Comparison of ENCODE assay signal across 17 cellular contexts in the genomic region with DNA sequence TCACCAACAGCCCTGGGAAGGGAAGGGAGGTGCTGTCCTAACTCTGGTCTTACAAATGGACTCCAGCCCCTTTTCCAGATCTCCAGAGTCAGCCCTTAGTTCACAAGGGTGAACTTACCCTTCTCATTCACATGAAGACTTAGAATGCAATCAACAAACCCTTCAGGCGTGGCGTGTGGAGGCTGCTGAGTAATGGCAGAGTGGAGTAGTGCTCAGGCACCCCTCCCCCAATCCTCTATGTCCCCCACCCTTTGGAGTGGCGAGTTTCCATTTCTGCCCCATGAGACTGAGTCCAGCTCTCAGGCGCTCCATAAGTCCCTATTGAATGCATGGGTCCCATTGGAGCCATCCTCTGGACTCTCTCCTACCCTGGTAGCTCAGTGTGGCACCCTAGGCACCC. TPM values are rescaled to one million over a fixed set of nuclear protein-coding genes. Genes with fewer than 3 reads are reported as not detected.
DNase-seq lines count a peak whose midpoint lies in the region; ATAC-seq and TF ChIP-seq lines count a peak whose summit lies in the region.
"Had no signal": no experiment of that assay in that cellular context is flagged by ENCODE, and none has a peak within 500 bp of the region (broad histone marks: within the 10 kb centered on the region; RNA-seq: fewer than 3 reads in every experiment).

No MANE protein-coding gene starts in this region.

- H3K4me3 ChIP-seq in BJ (ENCODE audit: low read depth, low read length) (peak overlapping the region; percentile 58), Panc1 (ENCODE audit: low read depth in 2 of 2, low read length in 2 of 2) (peak overlapping the region; percentile 83 to 88), fibroblast of lung (replicated peaks in 1 of 4; ENCODE audit: control extremely low read depth in 1 of 4, insufficient read depth in 1 of 4, low read depth in 3 of 4, low read length in 4 of 4) (peak overlapping the region in 1 of 4 experiments; percentile 95), skeletal muscle cell (ENCODE audit: low read depth, low read length) (peak overlapping the region; percentile 79)
- H3K4me3 ChIP-seq: PC-9 had no signal

- H3K36me3 ChIP-seq in BJ (ENCODE audit: control insufficient read depth, insufficient read depth, low read length) = peaks cover 7% of the 10 kb centered on the region
- H3K36me3 ChIP-seq in Panc1 (ENCODE audit: control insufficient read depth, insufficient read depth, low read length) = no peaks in the 10 kb centered on the region
- H3K36me3 ChIP-seq in fibroblast of lung (ENCODE audit: control insufficient read depth, insufficient read depth, low read length) = peaks cover 10% of the 10 kb centered on the region

- BruUV-seq in Panc1 (replicated peaks; lab: Mats Ljungman, UMichigan) = no TSS peak

- ATAC-seq in Panc1 = no peak
- no peak for ATAC-seq in HG02852 (IDR thresholded peaks at IDR 0.05; ENCODE audit: unreplicated experiment)
- ATAC-seq in HG03521 (IDR thresholded peaks at IDR 0.05; ENCODE audit: unreplicated experiment) = no peak
- no peak for ATAC-seq in left lobe of liver

- DNase-seq in BJ (ENCODE audit: low read depth) (no peak), Panc1 (ENCODE audit: low read depth, low spot score) (no peak), fibroblast of lung (ENCODE audit: low read depth in 2 of 2) (no peak), skeletal muscle cell (ENCODE audit: low read depth) (no peak), amygdala (lab: John Stamatoyannopoulos, UW) (no peak), left lobe of liver (ENCODE audit: low spot score) (no peak)
- DNase-seq: activated CD4-positive, alpha-beta T cell treated with anti-CD3 and anti-CD28 coated beads, Interleukin-2, amount 50 U/mL, for 1 hour; CD4-positive, alpha-beta memory T cell; GOT3; hippocampal formation; mammary epithelial cell; NCI-H1048; NCI-H345; occipital lobe had no signal

- no peaks in the 10 kb centered on the region for H3K9me3 ChIP-seq in Panc1 (ENCODE audit: control insufficient read depth, insufficient read depth, low read depth, low read length)
- H3K9me3 ChIP-seq in fibroblast of lung (ENCODE audit: control insufficient read depth, insufficient read depth, low read depth, low read length) = no peaks in the 10 kb centered on the region

- H3K27ac ChIP-seq in Panc1 (ENCODE audit: low read length) (peak overlapping the region; percentile 44; the same call in 1 of the 2 replicates), fibroblast of lung (ENCODE audit: insufficient read depth, low read length) (no peak overlapping the region)
- H3K27ac ChIP-seq: PC-9 had no signal

- in situ Hi-C loops in Panc1 (cut with HindIII; ENCODE audit: low pct_unique_long_range_greater_than_20kb, low sequenced_read_pairs) = no loop called here

- H3K4me1 ChIP-seq in Panc1 (ENCODE audit: control insufficient read depth, insufficient read depth, low read length) (peaks cover 75% of the 10 kb centered on the region), fibroblast of lung (ENCODE audit: control insufficient read depth, extremely low read depth, insufficient read depth, low read length) (peaks cover 36% of the 10 kb centered on the region)

- H4K20me1 ChIP-seq in fibroblast of lung (ENCODE audit: control insufficient read depth, extremely low read depth, insufficient read depth, low read length) = no peaks in the 10 kb centered on the region

- CTCF ChIA-PET in BJ (lab: Yijun Ruan, JAX) = interaction anchor here (1.1 to 5.9 kb wide), 2 partner anchors 85 to 183 kb away, joined by 3 to 43 read pairs; no protein-coding TSS in a partner anchor
- CTCF ChIA-PET in Panc1 (lab: Charles Lee) = no interaction called here

- TF ChIP-seq CTCF in BJ (IDR thresholded peaks at IDR 0.05; ENCODE audit: insufficient read depth, low read depth, low read length) (no peak), Panc1 (IDR thresholded peaks at IDR 0.05) (no peak), fibroblast of lung (conservative IDR thresholded peaks at IDR 0.05 in 1 of 2, IDR thresholded peaks at IDR 0.05 in 1 of 2; ENCODE audit: low read depth in 1 of 2, low read length in 2 of 2) (no peak)

- H3K27me3 ChIP-seq in BJ (ENCODE audit: control insufficient read depth, insufficient read depth, low read length) (no peaks in the 10 kb centered on the region), Panc1 (ENCODE audit: control insufficient read depth, insufficient read depth, low read length) (no peaks in the 10 kb centered on the region), fibroblast of lung (ENCODE audit: control insufficient read depth, insufficient read depth, low read length) (no peaks in the 10 kb centered on the region)

- POLR2A ChIA-PET in BJ (lab: Charles Lee) (interaction anchor here (1.0 kb wide), 2 partner anchors 13 to 81 kb away, joined by 3 to 4 read pairs; no protein-coding TSS in a partner anchor), Panc1 (lab: Charles Lee) (interaction anchor here (0.5 kb wide), 1 partner anchor 16 kb away, joined by 3 read pairs; no protein-coding TSS in a partner anchor)

- H3K9ac ChIP-seq in fibroblast of lung (ENCODE audit: insufficient read depth, low read length) = no peak overlapping the region

- intact Hi-C loops in Panc1 (cut with micrococcal nuclease; ENCODE audit: unreplicated experiment) = no loop called here

- H2AFZ ChIP-seq in fibroblast of lung (ENCODE audit: low read length) = no peak overlapping the region
- H2AFZ ChIP-seq: PC-9 had no signal

- H3K4me2 ChIP-seq in fibroblast of lung (ENCODE audit: extremely low read depth, insufficient read depth, low read length) = peak overlapping the region; percentile 66
- H3K4me2 ChIP-seq: PC-9 had no signal

- H3K79me2 ChIP-seq in fibroblast of lung (ENCODE audit: control insufficient read depth, insufficient read depth, low read length) = peaks cover 35% of the 10 kb centered on the region

RNA-seq across cellular contexts. Expression of a gene that starts 3.3 kb away (rescaled TPM):
- polyA plus RNA-seq in BJ (2011; rRNA removed) (3.6 and 6.5 TPM in 2 replicates), fibroblast of lung (1.4 and 1.8 TPM in 2 replicates)
- 2.7 and 3.4 TPM in 2 replicates for polyA minus RNA-seq in BJ (2011; rRNA and poly(A)+ RNA removed)
- total RNA-seq in Panc1 (2021; ENCODE audit: unreplicated experiment) (8.8 TPM), fibroblast of lung (0.26 and 0.66 TPM in 2 replicates), left lobe of liver (0.75 TPM)
- polyA plus RNA-seq in Panc1 (2012; ENCODE audit: insufficient read length) = 9.4 TPM
- 5.0 and 6.8 TPM in 2 replicates for polyA plus RNA-seq in fibroblast of lung (2012)
- polyA minus RNA-seq in fibroblast of lung (ENCODE audit: low replicate concordance) = 5.1 and 6.5 TPM in 2 replicates
- total RNA-seq: mammary epithelial cell, occipital lobe had no signal

RNA-seq across cellular contexts. Expression of a gene that starts 49.9 kb away (rescaled TPM):
- polyA plus RNA-seq in BJ (2011; rRNA removed) (53.6 and 54.1 TPM in 2 replicates), fibroblast of lung (70.2 and 93.9 TPM in 2 replicates)
- 21.4 and 38.5 TPM in 2 replicates for polyA minus RNA-seq in BJ (2011; rRNA and poly(A)+ RNA removed)
- total RNA-seq in Panc1 (2021; ENCODE audit: unreplicated experiment) (70.0 TPM), fibroblast of lung (50.3 and 65.2 TPM in 2 replicates), left lobe of liver (42.6 TPM)
- 71.9 TPM for polyA plus RNA-seq in Panc1 (2012; ENCODE audit: insufficient read length)
- polyA plus RNA-seq in fibroblast of lung (2012) = 57.8 and 75.8 TPM in 2 replicates
- 53.6 and 77.4 TPM in 2 replicates for polyA minus RNA-seq in fibroblast of lung (ENCODE audit: low replicate concordance)
